21 cellular contexts compared by ENCODE assay signal in genomic region chr21:28657576-28657975, GRCh38.
DNase-seq lines count a peak whose midpoint lies in the region; ATAC-seq and TF ChIP-seq lines count a peak whose summit lies in the region.
"Had no signal": no experiment of that assay in that cellular context is flagged by ENCODE, and none has a peak within 500 bp of the region (broad histone marks: within the 10 kb centered on the region; RNA-seq: fewer than 3 reads in every experiment).

No MANE protein-coding gene starts in this region.

- no peaks in the 10 kb centered on the region for H3K9me2 ChIP-seq in SK-N-SH

- H3K4me1 ChIP-seq in SK-N-SH (ENCODE audit: control insufficient read depth in 1 of 2, insufficient read depth in 2 of 2, low read depth in 1 of 2, low read length in 1 of 2) (no peaks in the 10 kb centered on the region), ovary (ENCODE audit: insufficient read depth) (no peaks in the 10 kb centered on the region)
- H3K4me1 ChIP-seq: BE2C; BLaER1 treated with 17β-estradiol and CSF1 and Interleukin-3, amounts not matched to agents 10 nM and 100 nM had no signal

- intact Hi-C loops in ovary (cut with DNase I): no loop called here

- H3K9ac ChIP-seq in SK-N-SH: no peak overlapping the region
- H3K9ac ChIP-seq: BLaER1 treated with 17β-estradiol and CSF1 and Interleukin-3, amounts not matched to agents 10 nM and 100 nM had no signal

- CTCF ChIA-PET in SK-N-SH (lab: Yijun Ruan, JAX): no interaction called here

- H3K4me1 Mint-ChIP-seq in progenitor cell of endocrine pancreas (ENCODE audit: low read depth): peaks cover 7% of the 10 kb centered on the region
- peaks cover 6% of the 10 kb centered on the region for H3K4me1 Mint-ChIP-seq in stimulated activated effector memory CD8-positive, alpha-beta T cell treated with anti-CD3 and anti-CD28 coated beads, Interleukin-12 subunit alpha, Interleukin-12 subunit beta, amount 100 ng/mL, for 72 hours
- H3K4me1 Mint-ChIP-seq: CD14-positive monocyte, H9 had no signal

- H3K27me3 ChIP-seq in SK-N-SH (ENCODE audit: insufficient read depth): no peaks in the 10 kb centered on the region
- H3K27me3 ChIP-seq in ovary: no peaks in the 10 kb centered on the region
- H3K27me3 ChIP-seq: BE2C; BLaER1 treated with 17β-estradiol and CSF1 and Interleukin-3, amounts not matched to agents 10 nM and 100 nM had no signal

- no peak overlapping the region for H3K27ac ChIP-seq in SK-N-SH (ENCODE audit: low read depth in 2 of 2, low read length in 1 of 2)
- no peak overlapping the region for H3K27ac ChIP-seq in ovary
- H3K27ac ChIP-seq: 22Rv1; BLaER1 treated with 17β-estradiol and CSF1 and Interleukin-3, amounts not matched to agents 10 nM and 100 nM had no signal

- TF ChIP-seq CTCF in SK-N-SH (IDR thresholded peaks at IDR 0.05) (no peak), fibroblast of the aortic adventitia (IDR thresholded peaks at IDR 0.05; ENCODE audit: insufficient read depth, low read length) (no peak), progenitor cell of endocrine pancreas (IDR thresholded peaks at IDR 0.05; ENCODE audit: unreplicated experiment) (no peak), ovary (IDR thresholded peaks at IDR 0.05) (no peak)

- H3K27me3 Mint-ChIP-seq in progenitor cell of endocrine pancreas: no peaks in the 10 kb centered on the region
- H3K27me3 Mint-ChIP-seq: CD4-positive, alpha-beta T cell had no signal

- no peak for DNase-seq in SK-N-SH
- DNase-seq in dedifferentiated amniotic fluid mesenchymal stem cell (ENCODE audit: extremely low spot score): peak; percentile 68
- peak; percentile 53 for DNase-seq in fibroblast of the aortic adventitia (ENCODE audit: low read depth)
- DNase-seq in progenitor cell of endocrine pancreas (ENCODE audit: low spot score, unreplicated experiment): no peak
- no peak for DNase-seq in NOMO-1 treated with dmso at 0.1 percent for 144 hours (lab: John Stamatoyannopoulos, UW; ENCODE audit: unreplicated experiment)
- no peak for DNase-seq in stimulated activated effector memory CD8-positive, alpha-beta T cell treated with anti-CD3 and anti-CD28 coated beads, Interleukin-12 subunit alpha, Interleukin-12 subunit beta, amount 100 ng/mL, for 72 hours (ENCODE audit: low spot score in 2 of 2)
- DNase-seq in ovary: no peak
- DNase-seq: AML-193; BE2C; CD4-positive, alpha-beta T cell; CD8-positive, alpha-beta memory T cell; DMS 273 treated with DMSO at 0.1 percent for 48 hours; DMS79; GF-D8; H9 had no signal

- no peaks in the 10 kb centered on the region for H3K36me3 ChIP-seq in SK-N-SH (replicated peaks in 1 of 2; ENCODE audit: control insufficient read depth in 1 of 2, insufficient read depth in 2 of 2, low read length in 1 of 2)
- H3K36me3 ChIP-seq in ovary: no peaks in the 10 kb centered on the region
- H3K36me3 ChIP-seq: BE2C; BLaER1 treated with 17β-estradiol and CSF1 and Interleukin-3, amounts not matched to agents 10 nM and 100 nM had no signal

- H3K4me3 ChIP-seq in SK-N-SH (ENCODE audit: low read depth in 2 of 2, low read length in 1 of 2): no peak overlapping the region
- H3K4me3 ChIP-seq in fibroblast of the aortic adventitia (ENCODE audit: low read depth, low read length): no peak overlapping the region
- no peak overlapping the region for H3K4me3 ChIP-seq in ovary
- H3K4me3 ChIP-seq: BLaER1 treated with 17β-estradiol and CSF1 and Interleukin-3, amounts not matched to agents 10 nM and 100 nM; GM23338 had no signal

- H3K9me3 ChIP-seq in SK-N-SH: no peaks in the 10 kb centered on the region
- H3K9me3 ChIP-seq in ovary: no peaks in the 10 kb centered on the region
- H3K9me3 ChIP-seq: BE2C had no signal

- H3F3A ChIP-seq in SK-N-SH (replicated peaks; ENCODE audit: insufficient read depth): no peaks in the 10 kb centered on the region

- no peak overlapping the region for H3K4me3 Mint-ChIP-seq in progenitor cell of endocrine pancreas (ENCODE audit: low read depth)
- no peak overlapping the region for H3K4me3 Mint-ChIP-seq in stimulated activated effector memory CD8-positive, alpha-beta T cell treated with anti-CD3 and anti-CD28 coated beads, Interleukin-12 subunit alpha, Interleukin-12 subunit beta, amount 100 ng/mL, for 72 hours
- H3K4me3 Mint-ChIP-seq: CD14-positive monocyte; CD4-positive, alpha-beta T cell; CD8-positive, alpha-beta memory T cell; GM23338; H9 had no signal

- no peaks in the 10 kb centered on the region for H3K79me2 ChIP-seq in SK-N-SH (ENCODE audit: insufficient read depth)

- H2AFZ ChIP-seq in SK-N-SH (ENCODE audit: low read depth): peak overlapping the region; percentile 4; the same call in 1 of the 2 replicates
- H2AFZ ChIP-seq: GM23338 had no signal

- H4K20me1 ChIP-seq in SK-N-SH (ENCODE audit: insufficient read depth): no peaks in the 10 kb centered on the region
- H4K20me1 ChIP-seq: BLaER1 treated with 17β-estradiol and CSF1 and Interleukin-3, amounts not matched to agents 10 nM and 100 nM had no signal

- no peak for ATAC-seq in SK-N-SH treated with all-trans-retinoic acid at 6 μM for 48 hours
- no peak for ATAC-seq in stimulated activated effector memory CD8-positive, alpha-beta T cell treated with anti-CD3 and anti-CD28 coated beads, Interleukin-12 subunit alpha, Interleukin-12 subunit beta, amount 100 ng/mL, for 72 hours
- ATAC-seq: GM23338, HCT116 had no signal

- H3K27ac Mint-ChIP-seq in progenitor cell of endocrine pancreas: peak overlapping the region; percentile 6
- no peak overlapping the region for H3K27ac Mint-ChIP-seq in stimulated activated effector memory CD8-positive, alpha-beta T cell treated with anti-CD3 and anti-CD28 coated beads, Interleukin-12 subunit alpha, Interleukin-12 subunit beta, amount 100 ng/mL, for 72 hours
- H3K27ac Mint-ChIP-seq: CD14-positive monocyte; CD4-positive, alpha-beta T cell; CD8-positive, alpha-beta memory T cell; GM23338; H9 had no signal

- H3K9me3 Mint-ChIP-seq in progenitor cell of endocrine pancreas (ENCODE audit: low read depth): no peaks in the 10 kb centered on the region
- H3K9me3 Mint-ChIP-seq in stimulated activated effector memory CD8-positive, alpha-beta T cell treated with anti-CD3 and anti-CD28 coated beads, Interleukin-12 subunit alpha, Interleukin-12 subunit beta, amount 100 ng/mL, for 72 hours: peaks cover 5% of the 10 kb centered on the region
- H3K9me3 Mint-ChIP-seq: CD4-positive, alpha-beta T cell; GM23338; H9 had no signal

- POLR2A ChIA-PET in SK-N-SH (lab: Yijun Ruan, JAX): no interaction called here

- TF ChIP-seq RAD21 in SK-N-SH (IDR thresholded peaks at IDR 0.05; ENCODE audit: low read length): no peak

- H3K4me2 ChIP-seq in SK-N-SH: no peak overlapping the region
- H3K4me2 ChIP-seq: BLaER1 treated with 17β-estradiol and CSF1 and Interleukin-3, amounts not matched to agents 10 nM and 100 nM; GM23338 had no signal

- no peaks in the 10 kb centered on the region for H3K36me3 Mint-ChIP-seq in progenitor cell of endocrine pancreas (ENCODE audit: insufficient read depth)
- H3K36me3 Mint-ChIP-seq in stimulated activated effector memory CD8-positive, alpha-beta T cell treated with anti-CD3 and anti-CD28 coated beads, Interleukin-12 subunit alpha, Interleukin-12 subunit beta, amount 100 ng/mL, for 72 hours: no peaks in the 10 kb centered on the region
- H3K36me3 Mint-ChIP-seq: CD14-positive monocyte had no signal

- no peak for TF ChIP-seq POLR2A in ovary (IDR thresholded peaks at IDR 0.05)

- TF ChIP-seq EP300 in SK-N-SH (IDR thresholded peaks at IDR 0.05; ENCODE audit: borderline replicate concordance in 1 of 2, low read depth in 1 of 2, low read length in 1 of 2) (no peak), ovary (IDR thresholded peaks at IDR 0.05) (no peak)

TF ChIP-seq in SK-N-SH treated with all-trans-retinoic acid at 6 μM for 48 hours, 23 proteins besides CTCF, POLR2A, EP300 and RAD21 (continues in another document):
- TF ChIP-seq ESRRG (CRISPR knock-in tag; IDR thresholded peaks at IDR 0.05): no peak
- TF ChIP-seq ZFP30 (CRISPR knock-in tag; IDR thresholded peaks at IDR 0.05): no peak
- TF ChIP-seq ZNF8 (CRISPR knock-in tag; IDR thresholded peaks at IDR 0.05): no peak
- no peak for TF ChIP-seq ZNF70 (CRISPR knock-in tag; IDR thresholded peaks at IDR 0.05)
- no peak for TF ChIP-seq ZC3H10 (CRISPR knock-in tag; IDR thresholded peaks at IDR 0.05)
- no peak for TF ChIP-seq PATZ1 (CRISPR knock-in tag; IDR thresholded peaks at IDR 0.05; ENCODE audit: borderline replicate concordance)
- no peak for TF ChIP-seq ARNTL (CRISPR knock-in tag; IDR thresholded peaks at IDR 0.05; ENCODE audit: borderline replicate concordance, low read depth)
- TF ChIP-seq, protein P1, sequence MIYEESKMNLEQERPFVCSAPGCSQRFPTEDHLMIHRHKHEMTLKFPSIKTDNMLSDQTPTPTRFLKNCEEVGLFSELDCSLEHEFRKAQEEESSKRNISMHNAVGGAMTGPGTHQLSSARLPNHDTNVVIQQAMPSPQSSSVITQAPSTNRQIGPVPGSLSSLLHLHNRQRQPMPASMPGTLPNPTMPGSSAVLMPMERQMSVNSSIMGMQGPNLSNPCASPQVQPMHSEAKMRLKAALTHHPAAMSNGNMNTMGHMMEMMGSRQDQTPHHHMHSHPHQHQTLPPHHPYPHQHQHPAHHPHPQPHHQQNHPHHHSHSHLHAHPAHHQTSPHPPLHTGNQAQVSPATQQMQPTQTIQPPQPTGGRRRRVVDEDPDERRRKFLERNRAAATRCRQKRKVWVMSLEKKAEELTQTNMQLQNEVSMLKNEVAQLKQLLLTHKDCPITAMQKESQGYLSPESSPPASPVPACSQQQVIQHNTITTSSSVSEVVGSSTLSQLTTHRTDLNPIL (CRISPR knock-in tag; IDR thresholded peaks at IDR 0.05; ENCODE audit: low read depth): no peak
- TF ChIP-seq TCF4 (CRISPR knock-in tag; IDR thresholded peaks at IDR 0.05; ENCODE audit: borderline replicate concordance): no peak

Comparison
In these comparisons a context has a peak if more than half of its experiments do, and no peak if none do; other contexts are left out.
1. DNase-seq: peak in dedifferentiated amniotic fluid mesenchymal stem cell (single experiment) and fibroblast of the aortic adventitia (single experiment); none in SK-N-SH (single experiment), progenitor cell of endocrine pancreas (single experiment), NOMO-1 treated with dmso at 0.1 percent for 144 hours (single experiment), stimulated activated effector memory CD8-positive, alpha-beta T cell treated with anti-CD3 and anti-CD28 coated beads, Interleukin-12 subunit alpha, Interleukin-12 subunit beta, amount 100 ng/mL, for 72 hours (0 of 2) and ovary (0 of 5).